Comparison of ENCODE assay signal across 2 cellular contexts in the genomic region with DNA sequence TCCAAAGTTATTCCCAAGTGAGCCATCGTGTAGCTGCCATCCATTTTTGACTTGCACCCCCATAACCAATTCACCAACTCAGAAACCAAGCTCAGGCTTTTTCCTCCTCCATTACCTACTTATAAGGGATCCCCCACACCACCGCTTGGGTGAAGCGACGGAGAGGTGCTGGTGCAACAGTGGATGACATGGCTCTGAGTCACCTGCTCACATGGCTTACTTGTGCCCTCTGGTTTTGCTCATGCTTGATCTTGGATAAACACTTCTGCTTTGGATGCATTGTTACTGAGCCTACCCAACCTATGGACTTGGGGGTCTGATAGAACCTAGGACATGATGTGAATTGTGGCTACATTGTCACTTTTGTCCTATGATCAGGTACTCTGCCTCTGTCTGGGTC.
TF ChIP-seq lines count a peak whose summit lies in the region.

No MANE protein-coding gene starts in this region.

TF ChIP-seq in A549, 52 proteins besides CTCF, POLR2A, EP300 and RAD21 (continued from another document):
- TF ChIP-seq FOSL2 (IDR thresholded peaks at IDR 0.05) (peak; percentile 52; the same call in 1 of the 2 replicates), FOSL2 (CRISPR knock-in tag; IDR thresholded peaks at IDR 0.05) (peak; percentile 85), E2F6 (IDR thresholded peaks at IDR 0.05; ENCODE audit: borderline replicate concordance, low read depth) (0 out of 2 replicates have a peak, but pooled peaks have one; percentile 26), BCL3 (IDR thresholded peaks at IDR 0.05) (no peak), CEBPB (IDR thresholded peaks at IDR 0.05) (peak in 1 of 2 experiments; percentile 78; a peak in 2 of 4 replicates), JUN (IDR thresholded peaks at IDR 0.05) (0 out of 5 replicates have a peak, but pooled peaks of 1 of the 2 experiments have one; percentile 34), USF2 (IDR thresholded peaks at IDR 0.05) (peak; percentile 36; the same call in 1 of the 2 replicates), MAX (IDR thresholded peaks at IDR 0.05) (peak; percentile 81), HES2 (IDR thresholded peaks at IDR 0.05) (0 out of 2 replicates have a peak, but pooled peaks have one; percentile 30), ESRRA (IDR thresholded peaks at IDR 0.05; ENCODE audit: borderline replicate concordance, low read length) (0 out of 2 replicates have a peak, but pooled peaks have one; percentile 16), SREBF2 (IDR thresholded peaks at IDR 0.05) (no peak), HOXB5 (CRISPR knock-in tag; IDR thresholded peaks at IDR 0.05) (no peak), JUNB (IDR thresholded peaks at IDR 0.05) (peak; percentile 53), GATA3 (IDR thresholded peaks at IDR 0.05; ENCODE audit: borderline replicate concordance) (peak; percentile 30; the same call in 1 of the 2 replicates)

TF ChIP-seq in HCT116, 20 proteins besides CTCF, POLR2A, EP300 and RAD21:
- TF ChIP-seq EZH2phosphoT487 (IDR thresholded peaks at IDR 0.05; ENCODE audit: borderline replicate concordance): no peak
- TF ChIP-seq CBX3 (IDR thresholded peaks at IDR 0.05; ENCODE audit: low read depth): peak; percentile 67
- TF ChIP-seq POLR2AphosphoS5 (IDR thresholded peaks at IDR 0.05; ENCODE audit: low read depth, low read length): no peak
- TF ChIP-seq MAX (IDR thresholded peaks at IDR 0.05): peak; percentile 59; the same call in 1 of the 2 replicates
- no peak for TF ChIP-seq ZNF274 (IDR thresholded peaks at IDR 0.05; ENCODE audit: low read depth, low read length)
- TF ChIP-seq CEBPB (IDR thresholded peaks at IDR 0.05; ENCODE audit: low read depth): peak; percentile 74
- TF ChIP-seq EZH2 (IDR thresholded peaks at IDR 0.05): no peak
- peak; percentile 85 for TF ChIP-seq FOSL1 (IDR thresholded peaks at IDR 0.05; ENCODE audit: low read depth)
- TF ChIP-seq SRF (IDR thresholded peaks at IDR 0.05; ENCODE audit: low read depth): 0 out of 2 replicates have a peak, but pooled peaks have one; percentile 17
- peak; percentile 55 for TF ChIP-seq JUND (IDR thresholded peaks at IDR 0.05)
- TF ChIP-seq, protein P1, sequence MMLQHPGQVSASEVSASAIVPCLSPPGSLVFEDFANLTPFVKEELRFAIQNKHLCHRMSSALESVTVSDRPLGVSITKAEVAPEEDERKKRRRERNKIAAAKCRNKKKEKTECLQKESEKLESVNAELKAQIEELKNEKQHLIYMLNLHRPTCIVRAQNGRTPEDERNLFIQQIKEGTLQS (IDR thresholded peaks at IDR 0.05): no peak
- peak; percentile 11; the same call in 1 of the 2 replicates for TF ChIP-seq SP1 (IDR thresholded peaks at IDR 0.05; ENCODE audit: low read depth)
